Comparison of ENCODE assay signal across 12 cellular contexts in the genomic region with DNA sequence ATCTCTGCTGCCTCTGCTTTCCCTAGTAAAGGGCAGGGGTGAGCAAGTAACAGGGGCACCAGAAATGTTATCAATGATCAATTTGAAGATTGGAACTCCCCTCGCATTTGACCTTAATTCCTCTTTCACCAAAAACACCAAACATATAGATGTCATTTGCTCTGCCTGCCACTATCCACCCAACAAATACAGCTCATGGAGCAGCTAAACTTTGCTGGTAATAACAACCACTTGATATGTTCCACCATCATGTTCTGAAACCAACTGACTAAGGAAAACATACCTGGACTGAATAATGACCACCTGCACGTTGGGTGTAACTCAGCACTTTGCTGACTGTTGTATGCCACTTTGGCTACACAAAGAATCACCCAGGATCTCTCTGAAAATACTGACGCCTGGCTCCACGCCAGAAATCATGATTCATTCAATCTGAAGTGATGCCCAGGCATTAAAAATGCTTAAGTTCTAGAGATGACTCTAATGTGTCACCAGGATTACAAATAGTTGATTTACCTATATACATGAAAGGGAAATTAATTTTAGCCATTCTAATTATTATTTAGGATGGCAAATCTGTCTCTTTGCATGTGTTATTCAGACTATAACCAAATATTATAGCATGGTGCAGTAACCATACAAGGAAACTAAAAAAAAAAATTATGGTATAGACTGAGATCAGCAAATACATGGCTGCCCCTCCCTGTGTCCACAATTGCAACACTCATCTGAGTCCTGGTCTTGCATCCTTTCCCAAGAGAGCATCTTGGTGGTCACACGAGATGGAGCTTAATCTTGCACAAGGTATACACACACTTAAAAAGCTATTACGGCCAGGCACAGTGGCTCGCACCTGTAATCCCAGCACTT. TPM values are rescaled to one million over a fixed set of nuclear protein-coding genes. Genes with fewer than 3 reads are reported as not detected.
A peak's percentile ranks its signal among the peaks of the same experiment; 100 is the strongest.
DNase-seq lines count a peak whose midpoint lies in the region; ATAC-seq lines count a peak whose summit lies in the region.
"Had no signal": no experiment of that assay in that cellular context is flagged by ENCODE, and none has a peak within 500 bp of the region (broad histone marks: within the 10 kb centered on the region; RNA-seq: fewer than 3 reads in every experiment).

No MANE protein-coding gene starts in this region.

- no peak overlapping the region for H3K14ac ChIP-seq in neuronal stem cell (ENCODE audit: low read length)

- no peak overlapping the region for H2AK5ac ChIP-seq in neuronal stem cell (ENCODE audit: low read depth, low read length)

- H2BK15ac ChIP-seq in neuronal stem cell (ENCODE audit: low read length) = no peak overlapping the region

- H3K18ac ChIP-seq in neuronal stem cell (ENCODE audit: low read length) = no peak overlapping the region

- no peak overlapping the region for H3K4ac ChIP-seq in neuronal stem cell (ENCODE audit: low read length)

- no peak overlapping the region for H4K8ac ChIP-seq in neuronal stem cell (ENCODE audit: low read depth, low read length)

- H2BK5ac ChIP-seq in neuronal stem cell (ENCODE audit: low read length) = no peak overlapping the region

- no peaks in the 10 kb centered on the region for H3K36me3 ChIP-seq in neuronal stem cell (replicated peaks in 1 of 2; ENCODE audit: control insufficient read depth in 2 of 2, insufficient read depth in 2 of 2, low read length in 2 of 2)
- H3K36me3 ChIP-seq: ascending aorta, spleen had no signal

- H3K4me1 ChIP-seq in neuronal stem cell (ENCODE audit: control insufficient read depth in 2 of 2, insufficient read depth in 1 of 2, low read depth in 1 of 2, low read length in 2 of 2) = no peaks in the 10 kb centered on the region
- H3K4me1 ChIP-seq: ascending aorta, spleen had no signal

- no peaks in the 10 kb centered on the region for H3K36me3 Mint-ChIP-seq in activated naive CD8-positive, alpha-beta T cell treated with anti-CD3 and anti-CD28 coated beads, Interleukin-2, amount 50 U/mL, for 24 hours (ENCODE audit: low read depth)
- H3K36me3 Mint-ChIP-seq: type B pancreatic cell had no signal

- H2BK12ac ChIP-seq in neuronal stem cell (ENCODE audit: low read length) = no peak overlapping the region

- peaks cover 22% of the 10 kb centered on the region for H3K4me1 Mint-ChIP-seq in activated naive CD8-positive, alpha-beta T cell treated with anti-CD3 and anti-CD28 coated beads, Interleukin-2, amount 50 U/mL, for 24 hours

- WGBS in neuronal stem cell (ENCODE audit: extremely low coverage in 2 of 2, insufficient read length in 2 of 2, insufficient replicate concordance in 1 of 2), 2 donors = no CpG with 5 or more reads among the region's 7 CpGs

- no peak overlapping the region for H3K9ac ChIP-seq in neuronal stem cell (ENCODE audit: low read depth, low read length, poor library complexity)

- no peak overlapping the region for H3K4me3 Mint-ChIP-seq in activated naive CD8-positive, alpha-beta T cell treated with anti-CD3 and anti-CD28 coated beads, Interleukin-2, amount 50 U/mL, for 24 hours
- H3K4me3 Mint-ChIP-seq: type B pancreatic cell had no signal

- H4K91ac ChIP-seq in neuronal stem cell (ENCODE audit: low read depth, low read length, poor library complexity) = no peak overlapping the region

- no peak for ATAC-seq in activated naive CD8-positive, alpha-beta T cell treated with anti-CD3 and anti-CD28 coated beads, Interleukin-2, amount 50 U/mL, for 24 hours
- ATAC-seq in HG03196 (IDR thresholded peaks at IDR 0.05; ENCODE audit: unreplicated experiment) (no peak), GM18907 (IDR thresholded peaks at IDR 0.05; ENCODE audit: unreplicated experiment) (no peak)

- H3K27me3 ChIP-seq in neuronal stem cell (ENCODE audit: control insufficient read depth in 3 of 3, insufficient read depth in 3 of 3, low read depth in 1 of 3, low read length in 3 of 3) = no peaks in the 10 kb centered on the region
- H3K27me3 ChIP-seq: ascending aorta, spleen had no signal

- H3K9me3 ChIP-seq in neuronal stem cell (replicated peaks in 1 of 2; ENCODE audit: control insufficient read depth in 2 of 2, insufficient read depth in 1 of 2, low read depth in 1 of 2, low read length in 2 of 2) = no peaks in the 10 kb centered on the region
- H3K9me3 ChIP-seq: ascending aorta, spleen had no signal

- no peak overlapping the region for H3K23ac ChIP-seq in neuronal stem cell (ENCODE audit: low read depth, low read length, poor library complexity)

- H3K9me3 Mint-ChIP-seq in activated naive CD8-positive, alpha-beta T cell treated with anti-CD3 and anti-CD28 coated beads, Interleukin-2, amount 50 U/mL, for 24 hours = no peaks in the 10 kb centered on the region
- H3K9me3 Mint-ChIP-seq: type B pancreatic cell had no signal

- no peak overlapping the region for H3K27ac Mint-ChIP-seq in activated naive CD8-positive, alpha-beta T cell treated with anti-CD3 and anti-CD28 coated beads, Interleukin-2, amount 50 U/mL, for 24 hours
- H3K27ac Mint-ChIP-seq: type B pancreatic cell had no signal

- H2AFZ ChIP-seq in neuronal stem cell (ENCODE audit: low read length) = no peak overlapping the region

- no peaks in the 10 kb centered on the region for H3K27me3 Mint-ChIP-seq in activated naive CD8-positive, alpha-beta T cell treated with anti-CD3 and anti-CD28 coated beads, Interleukin-2, amount 50 U/mL, for 24 hours

- no peak overlapping the region for H3K4me3 ChIP-seq in neuronal stem cell (ENCODE audit: low read length in 2 of 2)
- H3K4me3 ChIP-seq: ascending aorta, spleen had no signal

- H3K79me1 ChIP-seq in neuronal stem cell (ENCODE audit: low read depth, low read length) = no peaks in the 10 kb centered on the region

- H3K4me2 ChIP-seq in neuronal stem cell (ENCODE audit: insufficient read depth, low read length, poor library complexity, severe bottlenecking) = no peak overlapping the region

- DNase-seq in NCI-H1694 (lab: John Stamatoyannopoulos, UW) (peak; percentile 12), NCI-H1694 treated with DMSO at 0.1 percent for 48 hours (lab: John Stamatoyannopoulos, UW) (no peak), M059J (ENCODE audit: low read depth) (peak; percentile 72), neuronal stem cell (ENCODE audit: low spot score) (no peak)
- peak; percentile 18 for DNase-seq in activated naive CD8-positive, alpha-beta T cell treated with anti-CD3 and anti-CD28 coated beads, Interleukin-2, amount 50 U/mL, for 24 hours
- peak in 2 of 3 donors; percentile 2 to 15 for DNase-seq in stimulated activated CD4-positive, alpha-beta T cell treated with anti-CD3 and anti-CD28 coated beads, Interleukin-12 subunit alpha, Interleukin-12 subunit beta, amount 100 ng/mL, for 48 hours (ENCODE audit: low read depth in 2 of 3, low spot score in 1 of 3)
- DNase-seq: NCI-H82, spleen had no signal

- H2BK120ac ChIP-seq in neuronal stem cell (ENCODE audit: low read depth, low read length) = no peak overlapping the region

- H3K27ac ChIP-seq in neuronal stem cell (replicated peaks; ENCODE audit: low read length) = no peak overlapping the region
- H3K27ac ChIP-seq: ascending aorta, spleen had no signal

RNA-seq across cellular contexts. Expression of gene TTC39B, which starts 43.1 kb away (rescaled TPM):
- 5.8 and 7.5 TPM in 2 replicates for total RNA-seq in M059J (2014; rRNA removed; shearing (Covaris generic))
- polyA plus RNA-seq in neuronal stem cell (2013, experiment 1 of 2) = 2.0 TPM
- polyA plus RNA-seq in neuronal stem cell (2013, experiment 2 of 2) = 1.7 TPM

Comparison
In these comparisons a context has a peak if more than half of its experiments do, and no peak if none do; other contexts are left out.
1. DNase-seq: peak in NCI-H1694 (single experiment), M059J (single experiment), activated naive CD8-positive, alpha-beta T cell treated with anti-CD3 and anti-CD28 coated beads, Interleukin-2, amount 50 U/mL, for 24 hours (single experiment) and stimulated activated CD4-positive, alpha-beta T cell treated with anti-CD3 and anti-CD28 coated beads, Interleukin-12 subunit alpha, Interleukin-12 subunit beta, amount 100 ng/mL, for 48 hours (2 of 3); none in NCI-H1694 treated with DMSO at 0.1 percent for 48 hours (single experiment) and neuronal stem cell (single experiment).